Comparison of ENCODE assay signal across 9 cellular contexts in genomic region chr13:32443111-32443510, GRCh38. TPM values are rescaled to one million over a fixed set of nuclear protein-coding genes. Genes with fewer than 3 reads are reported as not detected.
DNase-seq lines count a peak whose midpoint lies in the region; ATAC-seq and TF ChIP-seq lines count a peak whose summit lies in the region.
"Had no signal": no experiment of that assay in that cellular context is flagged by ENCODE, and none has a peak within 500 bp of the region (broad histone marks: within the 10 kb centered on the region; RNA-seq: fewer than 3 reads in every experiment).

No MANE protein-coding gene starts in this region.

- no peak overlapping the region for H3K27ac Mint-ChIP-seq in CD4-positive, CD25-positive, alpha-beta regulatory T cell
- no peak overlapping the region for H3K27ac Mint-ChIP-seq in T-helper 2 cell treated with Interferon-gamma antibody and Interleukin-4, amounts not matched to agents 5 μg/mL and 100 μg/mL, for 36 hours

- H3K9me3 Mint-ChIP-seq in CD4-positive, CD25-positive, alpha-beta regulatory T cell: no peaks in the 10 kb centered on the region
- no peaks in the 10 kb centered on the region for H3K9me3 Mint-ChIP-seq in T-helper 2 cell treated with Interferon-gamma antibody and Interleukin-4, amounts not matched to agents 5 μg/mL and 100 μg/mL, for 36 hours

- no peak overlapping the region for H3K4me3 ChIP-seq in CD4-positive, CD25-positive, alpha-beta regulatory T cell (ENCODE audit: low read depth, low read length)

- H3K27me3 Mint-ChIP-seq in CD4-positive, CD25-positive, alpha-beta regulatory T cell: no peaks in the 10 kb centered on the region
- no peaks in the 10 kb centered on the region for H3K27me3 Mint-ChIP-seq in T-helper 2 cell treated with Interferon-gamma antibody and Interleukin-4, amounts not matched to agents 5 μg/mL and 100 μg/mL, for 36 hours (ENCODE audit: low read depth)

- H3K4me1 ChIP-seq in CD4-positive, CD25-positive, alpha-beta regulatory T cell (ENCODE audit: control insufficient read depth, insufficient read depth, low read length, poor library complexity, severe bottlenecking): no peaks in the 10 kb centered on the region
- H3K4me1 ChIP-seq in foreskin keratinocyte: no peaks in the 10 kb centered on the region

- peaks cover 0 to 5% (median 4%) of the 10 kb centered on the region in 4 donors for H3K4me1 Mint-ChIP-seq in CD4-positive, CD25-positive, alpha-beta regulatory T cell
- H3K4me1 Mint-ChIP-seq in T-helper 2 cell treated with Interferon-gamma antibody and Interleukin-4, amounts not matched to agents 5 μg/mL and 100 μg/mL, for 36 hours (ENCODE audit: low read depth): peaks cover 11% of the 10 kb centered on the region

- no peak overlapping the region for H3K4me3 Mint-ChIP-seq in CD4-positive, CD25-positive, alpha-beta regulatory T cell
- no peak overlapping the region for H3K4me3 Mint-ChIP-seq in T-helper 2 cell treated with Interferon-gamma antibody and Interleukin-4, amounts not matched to agents 5 μg/mL and 100 μg/mL, for 36 hours

- H3K27ac ChIP-seq in CD4-positive, CD25-positive, alpha-beta regulatory T cell (ENCODE audit: insufficient read depth, low read length, poor library complexity, severe bottlenecking): no peak overlapping the region
- no peak overlapping the region for H3K27ac ChIP-seq in foreskin keratinocyte
- H3K27ac ChIP-seq: epithelial cell of prostate had no signal

- TF ChIP-seq CTCF in foreskin keratinocyte (conservative IDR thresholded peaks at IDR 0.05): peak; percentile 55

- H3K36me3 ChIP-seq in CD4-positive, CD25-positive, alpha-beta regulatory T cell (ENCODE audit: control insufficient read depth, insufficient read depth, low read length): peaks cover 3% of the 10 kb centered on the region

- H3K27me3 ChIP-seq in CD4-positive, CD25-positive, alpha-beta regulatory T cell (ENCODE audit: control insufficient read depth, insufficient read depth, low read length): no peaks in the 10 kb centered on the region
- H3K27me3 ChIP-seq in foreskin keratinocyte: no peaks in the 10 kb centered on the region

- no peaks in the 10 kb centered on the region for H3K9me3 ChIP-seq in CD4-positive, CD25-positive, alpha-beta regulatory T cell (ENCODE audit: control insufficient read depth in 2 of 2, low read length in 2 of 2)

- H3K36me3 Mint-ChIP-seq in CD4-positive, CD25-positive, alpha-beta regulatory T cell: peaks cover 24% of the 10 kb centered on the region
- no peaks in the 10 kb centered on the region for H3K36me3 Mint-ChIP-seq in T-helper 2 cell treated with Interferon-gamma antibody and Interleukin-4, amounts not matched to agents 5 μg/mL and 100 μg/mL, for 36 hours (ENCODE audit: low read depth)

- ATAC-seq in CD4-positive, CD25-positive, alpha-beta regulatory T cell (ENCODE audit: low read depth in 2 of 2): peak; percentile 61 to 76
- ATAC-seq in GM18511 (IDR thresholded peaks at IDR 0.05; ENCODE audit: unreplicated experiment) (peak; percentile 72), HG03342 (IDR thresholded peaks at IDR 0.05; ENCODE audit: unreplicated experiment) (peak; percentile 65), foreskin keratinocyte (no peak)

- DNase-seq in CD4-positive, CD25-positive, alpha-beta regulatory T cell: peak in 2 of 3 donors; percentile 43 to 71
- peak; percentile 13 for DNase-seq in T-helper 2 cell treated with Interferon-gamma antibody and Interleukin-4, amounts not matched to agents 5 μg/mL and 100 μg/mL, for 36 hours (ENCODE audit: low spot score)
- DNase-seq in foreskin keratinocyte: no peak
- DNase-seq in NCI-H446 (lab: John Stamatoyannopoulos, UW): no peak
- no peak for DNase-seq in NCI-H446 treated with DMSO at 0.1 percent for 48 hours (lab: John Stamatoyannopoulos, UW)
- no peak for DNase-seq in NCI-H128 (lab: John Stamatoyannopoulos, UW; ENCODE audit: unreplicated experiment)

RNA-seq across cellular contexts. Expression of gene N4BP2L1, which starts 15.2 kb away (rescaled TPM):
- 48.5 TPM for total RNA-seq in CD4-positive, CD25-positive, alpha-beta regulatory T cell
- polyA plus RNA-seq in CD4-positive, CD25-positive, alpha-beta regulatory T cell: 10 to 100 TPM; 55.8 to 65.7 (median 61.5) TPM
- total RNA-seq in foreskin keratinocyte: 0.24 and 0.42 TPM in 2 replicates
- polyA plus RNA-seq in foreskin keratinocyte: 0.33 and 0.46 TPM in 2 replicates

Comparison
In these comparisons a context has a peak if more than half of its experiments do, and no peak if none do; other contexts are left out.
1. DNase-seq: peak in CD4-positive, CD25-positive, alpha-beta regulatory T cell (2 of 3) and T-helper 2 cell treated with Interferon-gamma antibody and Interleukin-4, amounts not matched to agents 5 μg/mL and 100 μg/mL, for 36 hours (single experiment); none in foreskin keratinocyte (0 of 2), NCI-H446 (0 of 2), NCI-H446 treated with DMSO at 0.1 percent for 48 hours (single experiment) and NCI-H128 (single experiment).
2. RNA of gene N4BP2L1, which starts 15.2 kb away (total RNA-seq): 48.5 TPM in CD4-positive, CD25-positive, alpha-beta regulatory T cell (single experiment); 0.24 to 0.42 TPM in foreskin keratinocyte; every median in the first group is over 10 times any median in the second.